In the genomic region with DNA sequence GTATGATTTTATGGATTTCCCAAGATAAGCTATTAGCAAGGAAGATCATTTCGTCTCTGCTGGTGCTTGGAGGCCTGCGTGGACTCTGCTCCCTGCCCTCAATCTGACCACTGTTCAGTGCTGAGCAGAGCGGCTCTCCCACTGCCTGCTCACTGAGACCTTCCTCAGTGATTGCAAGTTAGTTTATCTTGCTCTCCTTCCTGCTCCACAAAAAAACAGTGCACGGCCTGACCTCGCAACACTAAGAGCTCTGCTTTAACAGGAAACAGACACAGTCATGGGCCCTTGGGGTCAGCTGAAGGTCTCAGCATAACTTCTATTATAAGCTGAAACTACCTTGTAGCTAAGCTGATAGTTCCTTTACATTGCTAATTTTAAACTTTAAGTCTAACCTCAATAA, we compare ENCODE assay signal across 14 cellular contexts. TPM values are rescaled to one million over a fixed set of nuclear protein-coding genes. Genes with fewer than 3 reads are reported as not detected.
A peak's percentile ranks its signal among the peaks of the same experiment; 100 is the strongest.
DNase-seq lines count a peak whose midpoint lies in the region; ATAC-seq and TF ChIP-seq lines count a peak whose summit lies in the region.
"Had no signal": no experiment of that assay in that cellular context is flagged by ENCODE, and none has a peak within 500 bp of the region (broad histone marks: within the 10 kb centered on the region; RNA-seq: fewer than 3 reads in every experiment).

No MANE protein-coding gene starts in this region.

- H4K20me1 ChIP-seq in IMR-90 (ENCODE audit: insufficient read depth, low read length) (no peaks in the 10 kb centered on the region), Karpas-422 (ENCODE audit: insufficient read depth, low read depth, low read length) (no peaks in the 10 kb centered on the region)

- no peak overlapping the region for H4K91ac ChIP-seq in IMR-90 (ENCODE audit: insufficient read depth, low read depth, low read length)

- H3K4me1 ChIP-seq in IMR-90 (ENCODE audit: control insufficient read depth, insufficient read depth, low read length): peaks cover 4% of the 10 kb centered on the region
- no peaks in the 10 kb centered on the region for H3K4me1 ChIP-seq in Karpas-422 (ENCODE audit: low read length)
- H3K4me1 ChIP-seq: SJCRH30 had no signal

- no peak overlapping the region for H3K27ac ChIP-seq in IMR-90 (ENCODE audit: insufficient read depth, low read length)
- H3K27ac ChIP-seq in Karpas-422 (ENCODE audit: low read length): no peak overlapping the region
- H3K27ac ChIP-seq: SJCRH30 had no signal

- no peak overlapping the region for H2AK5ac ChIP-seq in IMR-90 (ENCODE audit: low read depth, low read length)

- dilution Hi-C loops in IMR-90 (cut with HindIII; ENCODE audit: low sequenced_read_pairs, unreplicated experiment): no loop called here

- intact Hi-C loops in IMR-90 (cut with micrococcal nuclease): no loop called here
- intact Hi-C loops in left cardiac atrium (cut with DNase I): no loop called here

- 0 out of 4 replicates have a peak overlapping the region, but pooled peaks of 1 of the 2 experiments have one; percentile 9 for H4K8ac ChIP-seq in IMR-90 (ENCODE audit: low read depth in 2 of 2, low read length in 2 of 2)

- no peak for TF ChIP-seq POLR2A in IMR-90 (IDR thresholded peaks at IDR 0.05; ENCODE audit: low read depth, low read length)

- H2BK20ac ChIP-seq in IMR-90 (ENCODE audit: low read depth, low read length): no peak overlapping the region

- H2BK120ac ChIP-seq in IMR-90 (ENCODE audit: low read depth, low read length): no peak overlapping the region

- H3K4me3 ChIP-seq in IMR-90 (ENCODE audit: insufficient read depth, low read depth, low read length) (no peak overlapping the region), astrocyte of the spinal cord (ENCODE audit: low read depth, low read length) (no peak overlapping the region), Karpas-422 (ENCODE audit: low read length) (no peak overlapping the region)
- H3K4me3 ChIP-seq: SJCRH30 had no signal

- H2AK9ac ChIP-seq in IMR-90 (replicated peaks; ENCODE audit: low read depth, low read length, poor library complexity): no peak overlapping the region

- peaks cover 0 to 4% of the 10 kb centered on the region in 2 experiments; a peak in 1 of 4 replicates for H3K79me1 ChIP-seq in IMR-90 (ENCODE audit: low read depth in 1 of 2, low read length in 2 of 2)

- CTCF ChIA-PET in IMR-90 (lab: Yijun Ruan, JAX): no interaction called here

- no peaks in the 10 kb centered on the region for H3K79me2 ChIP-seq in Karpas-422 (ENCODE audit: low read length)

- in situ Hi-C loops in IMR-90 (cut with MboI; ENCODE audit: low sequenced_read_pairs) (no loop called here), astrocyte of the spinal cord (cut with HindIII; ENCODE audit: low sequenced_read_pairs) (no loop called here)

- H2AFZ ChIP-seq in IMR-90 (replicated peaks; ENCODE audit: low read length, poor library complexity): no peak overlapping the region
- no peak overlapping the region for H2AFZ ChIP-seq in Karpas-422 (ENCODE audit: low read length)

- TF ChIP-seq CTCF in IMR-90 (conservative IDR thresholded peaks at IDR 0.05; ENCODE audit: low read depth, low read length) (no peak), astrocyte of the spinal cord (IDR thresholded peaks at IDR 0.05; ENCODE audit: low read depth, low read length) (no peak)

- no peak overlapping the region for H4K5ac ChIP-seq in IMR-90 (ENCODE audit: low read depth, low read length)

- H3K9me3 ChIP-seq in IMR-90 (ENCODE audit: control insufficient read depth, insufficient read depth, low read length) (no peaks in the 10 kb centered on the region), Karpas-422 (ENCODE audit: low read length) (no peaks in the 10 kb centered on the region)
- H3K9me3 ChIP-seq: SJCRH30 had no signal

- H3K9me2 ChIP-seq in Karpas-422 (replicated peaks; ENCODE audit: insufficient read depth, low read length): no peaks in the 10 kb centered on the region

- POLR2A ChIA-PET in IMR-90 (lab: Charles Lee; ENCODE audit: unreplicated experiment): no interaction called here

- no peaks in the 10 kb centered on the region for H3K27me3 ChIP-seq in IMR-90 (ENCODE audit: control insufficient read depth, insufficient read depth, low read length)
- H3K27me3 ChIP-seq in Karpas-422 (ENCODE audit: low read length): no peaks in the 10 kb centered on the region
- H3K27me3 ChIP-seq: SJCRH30 had no signal

- DNase-seq in IMR-90 (peak; percentile 56), astrocyte of the spinal cord (ENCODE audit: low read depth, low spot score) (peak; percentile 22), left cardiac atrium (peak; percentile 65), pulmonary artery endothelial cell (ENCODE audit: low read depth, low spot score) (peak; percentile 83), Karpas-422 (no peak), NCI-H2171 treated with DMSO at 0.1 percent for 48 hours (lab: John Stamatoyannopoulos, UW) (no peak)
- DNase-seq: activated naive CD4-positive, alpha-beta T cell treated with anti-CD3 and anti-CD28 coated beads, Interleukin-2, amount 10 ng/mL, durations not matched to agents 7 days and 5 days; EL; H7; immature natural killer cell; SJCRH30; stimulated activated naive CD4-positive, alpha-beta T cell treated with Interleukin-2 at 50 U/mL for 16 hours had no signal

- peaks cover 14% of the 10 kb centered on the region for H3K36me3 ChIP-seq in IMR-90 (ENCODE audit: control insufficient read depth, insufficient read depth, low read length)
- H3K36me3 ChIP-seq in Karpas-422 (ENCODE audit: insufficient read depth, low read length): no peaks in the 10 kb centered on the region
- H3K36me3 ChIP-seq: SJCRH30 had no signal

- 0 out of 2 replicates have a peak, but pooled peaks cover 10% of the 10 kb centered on the region for H3K9me1 ChIP-seq in IMR-90 (ENCODE audit: insufficient read depth, low read length)

- no peak overlapping the region for H2BK15ac ChIP-seq in IMR-90 (ENCODE audit: low read depth, low read length)

- H3K4me2 ChIP-seq in IMR-90 (ENCODE audit: low read depth, low read length): no peak overlapping the region
- no peak overlapping the region for H3K4me2 ChIP-seq in Karpas-422 (ENCODE audit: low read depth, low read length, poor library complexity, severe bottlenecking)

- no peak overlapping the region for H3K56ac ChIP-seq in IMR-90 (ENCODE audit: extremely low read depth, insufficient read depth, low read length)

- ATAC-seq in IMR-90 (ENCODE audit: low read depth): peak; percentile 57
- peak; percentile 61 to 77 for ATAC-seq in left cardiac atrium
- no peak for ATAC-seq in HG03280 (IDR thresholded peaks at IDR 0.05; ENCODE audit: unreplicated experiment)
- no peak for ATAC-seq in GM21528 (IDR thresholded peaks at IDR 0.05; ENCODE audit: low FRiP score, unreplicated experiment)

- WGBS in IMR-90 (ENCODE audit: extremely low coverage in 2 of 2, insufficient read length in 1 of 2), 2 experiments: 40% methylated on average over 3 of the region's 5 CpGs; no CpG with 5 or more reads in 1 of the 2 experiments

- no peak overlapping the region for H3K14ac ChIP-seq in IMR-90 (replicated peaks; ENCODE audit: low read depth, low read length)

- no TSS peak for BruUV-seq in IMR-90 (replicated peaks; lab: Mats Ljungman, UMichigan)

- no peak overlapping the region for H3K9ac ChIP-seq in IMR-90 (ENCODE audit: low read depth, low read length)
- no peak overlapping the region for H3K9ac ChIP-seq in Karpas-422 (ENCODE audit: low read length)

- H3K18ac ChIP-seq in IMR-90 (ENCODE audit: low read depth, low read length): no peak overlapping the region

- H3K23ac ChIP-seq in IMR-90 (ENCODE audit: low read depth, low read length): no peak overlapping the region

- no peak overlapping the region for H2BK5ac ChIP-seq in IMR-90 (ENCODE audit: low read depth, low read length, poor library complexity, severe bottlenecking)

- H3K4ac ChIP-seq in IMR-90 (ENCODE audit: low read depth, low read length): peak overlapping the region; percentile 3; the same call in 1 of the 2 replicates

- no peak for TF ChIP-seq RAD21 in IMR-90 (IDR thresholded peaks at IDR 0.05; ENCODE audit: low read length)

TF ChIP-seq in IMR-90, 13 proteins besides CTCF, POLR2A, EP300 and RAD21 (continues in another document):
- no peak for TF ChIP-seq NFE2L2 (IDR thresholded peaks at IDR 0.05; ENCODE audit: low read depth, low read length)
- TF ChIP-seq BHLHE40 (IDR thresholded peaks at IDR 0.05; ENCODE audit: low read depth, low read length): no peak
- no peak for TF ChIP-seq SMC3 (IDR thresholded peaks at IDR 0.05; ENCODE audit: low read depth, low read length)
- TF ChIP-seq, protein P1, sequence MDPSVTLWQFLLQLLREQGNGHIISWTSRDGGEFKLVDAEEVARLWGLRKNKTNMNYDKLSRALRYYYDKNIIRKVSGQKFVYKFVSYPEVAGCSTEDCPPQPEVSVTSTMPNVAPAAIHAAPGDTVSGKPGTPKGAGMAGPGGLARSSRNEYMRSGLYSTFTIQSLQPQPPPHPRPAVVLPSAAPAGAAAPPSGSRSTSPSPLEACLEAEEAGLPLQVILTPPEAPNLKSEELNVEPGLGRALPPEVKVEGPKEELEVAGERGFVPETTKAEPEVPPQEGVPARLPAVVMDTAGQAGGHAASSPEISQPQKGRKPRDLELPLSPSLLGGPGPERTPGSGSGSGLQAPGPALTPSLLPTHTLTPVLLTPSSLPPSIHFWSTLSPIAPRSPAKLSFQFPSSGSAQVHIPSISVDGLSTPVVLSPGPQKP (IDR thresholded peaks at IDR 0.05; ENCODE audit: borderline replicate concordance, low read depth, low read length): no peak
- TF ChIP-seq FOS (IDR thresholded peaks at IDR 0.05; ENCODE audit: low read depth, low read length): no peak
- TF ChIP-seq RCOR1 (IDR thresholded peaks at IDR 0.05; ENCODE audit: insufficient replicate concordance, low read length): no peak
- no peak for TF ChIP-seq MAZ (IDR thresholded peaks at IDR 0.05; ENCODE audit: borderline replicate concordance, low read depth, low read length)
- TF ChIP-seq MXI1 (IDR thresholded peaks at IDR 0.05; ENCODE audit: borderline replicate concordance, low read depth, low read length): no peak
- no peak for TF ChIP-seq CEBPB (IDR thresholded peaks at IDR 0.05; ENCODE audit: low read depth, low read length)
- TF ChIP-seq RFX5 (IDR thresholded peaks at IDR 0.05; ENCODE audit: low read depth, low read length): no peak
- TF ChIP-seq, protein P2, sequence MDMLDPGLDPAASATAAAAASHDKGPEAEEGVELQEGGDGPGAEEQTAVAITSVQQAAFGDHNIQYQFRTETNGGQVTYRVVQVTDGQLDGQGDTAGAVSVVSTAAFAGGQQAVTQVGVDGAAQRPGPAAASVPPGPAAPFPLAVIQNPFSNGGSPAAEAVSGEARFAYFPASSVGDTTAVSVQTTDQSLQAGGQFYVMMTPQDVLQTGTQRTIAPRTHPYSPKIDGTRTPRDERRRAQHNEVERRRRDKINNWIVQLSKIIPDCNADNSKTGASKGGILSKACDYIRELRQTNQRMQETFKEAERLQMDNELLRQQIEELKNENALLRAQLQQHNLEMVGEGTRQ (IDR thresholded peaks at IDR 0.05; ENCODE audit: low read depth, low read length): no peak

RNA-seq across cellular contexts. Expression of a gene that starts 53.1 kb away (rescaled TPM):
- total RNA-seq in IMR-90 (2012; rRNA removed): 1.8 and 2.2 TPM in 2 replicates
- polyA plus RNA-seq in IMR-90 (2012; rRNA removed): 10.1 and 11.1 TPM in 2 replicates
- 3.7 and 4.4 TPM in 2 replicates for polyA plus RNA-seq in IMR-90 (2012; cell fraction: cytosol; rRNA removed)
- 42.2 and 105 TPM in 2 replicates for polyA plus RNA-seq in IMR-90 (2012; cell fraction: nucleus; rRNA removed; ENCODE audit: low replicate concordance)
- 1 to 10 TPM; 1.7 to 2.2 TPM for total RNA-seq in left cardiac atrium
- 4.0 and 4.5 TPM in 2 replicates for total RNA-seq in pulmonary artery endothelial cell
- total RNA-seq in Karpas-422 (2014; rRNA removed; shearing (Covaris generic); ENCODE audit: low replicate concordance): 2.3 and 5.6 TPM in 2 replicates
- polyA plus RNA-seq: immature natural killer cell had no signal

Comparison
In these comparisons a context has a peak if more than half of its experiments do, and no peak if none do; other contexts are left out.
1. ATAC-seq: peak in IMR-90 (single experiment) and left cardiac atrium (2 of 2); none in HG03280 (single experiment) and GM21528 (single experiment).
2. DNase-seq: peak in IMR-90 (single experiment), astrocyte of the spinal cord (single experiment), left cardiac atrium (single experiment) and pulmonary artery endothelial cell (single experiment); none in Karpas-422 (single experiment) and NCI-H2171 treated with DMSO at 0.1 percent for 48 hours (single experiment).